Comparison of ENCODE assay signal across 10 cellular contexts in the genomic region with DNA sequence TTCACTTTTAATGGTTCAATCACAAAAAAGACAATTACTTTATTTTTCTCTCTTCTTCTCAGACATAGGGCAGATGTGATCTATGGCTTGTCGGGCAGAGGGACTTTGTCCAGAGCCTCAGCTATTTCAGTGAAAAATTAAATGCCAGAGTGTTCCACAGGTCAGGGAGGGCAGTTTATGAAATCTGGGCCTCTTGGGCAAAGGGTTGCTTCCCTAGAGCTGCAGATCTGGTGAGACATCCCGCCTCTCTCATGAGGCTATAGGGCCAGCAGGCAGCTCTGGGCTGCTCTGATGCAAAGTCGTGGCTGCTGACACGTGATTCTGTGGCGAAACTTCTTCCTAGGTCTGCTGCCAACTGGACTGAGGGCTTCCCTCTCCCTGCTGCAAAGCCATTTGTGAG.
DNase-seq lines count a peak whose midpoint lies in the region; FAIRE-seq and TF ChIP-seq lines count a peak whose summit lies in the region.
"Had no signal": no experiment of that assay in that cellular context is flagged by ENCODE, and none has a peak within 500 bp of the region (broad histone marks: within the 10 kb centered on the region; RNA-seq: fewer than 3 reads in every experiment).

No MANE protein-coding gene starts in this region.

- no peaks in the 10 kb centered on the region for H3K9me3 ChIP-seq in mucosa of rectum (ENCODE audit: control insufficient read depth in 2 of 2, low read length in 2 of 2)

- H3K9ac ChIP-seq in mucosa of rectum (ENCODE audit: low read depth in 1 of 2, low read length in 2 of 2), result peak overlapping the region in 1 of 2 donors; percentile 37

- H3K36me3 ChIP-seq in mucosa of rectum (ENCODE audit: control insufficient read depth in 2 of 2, insufficient read depth in 2 of 2, low read length in 2 of 2), result peaks cover 2 to 6% of the 10 kb centered on the region in 2 donors

- no peaks in the 10 kb centered on the region for H3K27me3 ChIP-seq in mucosa of rectum (ENCODE audit: control insufficient read depth in 2 of 2, insufficient read depth in 2 of 2, low read length in 2 of 2)

- DNase-seq in AG20443 (ENCODE audit: low spot score), result peak; percentile 58
- peak; percentile 90 for DNase-seq in NOMO-1 treated with dmso at 0.1 percent for 144 hours (lab: John Stamatoyannopoulos, UW; ENCODE audit: unreplicated experiment)
- peak; percentile 75 for DNase-seq in epithelial cell of esophagus (ENCODE audit: low read depth)
- no peak for DNase-seq in urothelium cell line (ENCODE audit: low spot score)
- no peak for DNase-seq in NCI-H2227 treated with DMSO at 0.1 percent for 48 hours (lab: John Stamatoyannopoulos, UW)
- no peak for DNase-seq in T-helper 9 cell
- DNase-seq in activated CD4-positive, alpha-beta T cell treated with anti-CD3 and anti-CD28 coated beads for 1 hour, result no peak
- DNase-seq: CD8-positive, alpha-beta memory T cell; NCI-H345 had no signal

- peak overlapping the region; percentile 24 to 28 for H3K27ac ChIP-seq in mucosa of rectum (ENCODE audit: low read depth in 2 of 2, low read length in 2 of 2)

- FAIRE-seq in urothelium cell line (lab: Jason Lieb, UNC), result no peak

- TF ChIP-seq CTCF in epithelial cell of esophagus (IDR thresholded peaks at IDR 0.05; ENCODE audit: insufficient read depth, low read depth, low read length, missing control alignments), result no peak

- H3K4me3 ChIP-seq in epithelial cell of esophagus (ENCODE audit: low read length), result no peak overlapping the region
- H3K4me3 ChIP-seq in mucosa of rectum (ENCODE audit: low read length in 2 of 2), result no peak overlapping the region

- H3K4me1 ChIP-seq in mucosa of rectum (ENCODE audit: control insufficient read depth in 2 of 2, insufficient read depth in 2 of 2, low read length in 2 of 2), result peaks cover 37 to 59% of the 10 kb centered on the region in 2 donors

Comparison
In these comparisons a context has a peak if more than half of its experiments do, and no peak if none do; other contexts are left out.
1. DNase-seq: peak in AG20443 (single experiment), NOMO-1 treated with dmso at 0.1 percent for 144 hours (single experiment) and epithelial cell of esophagus (single experiment); none in urothelium cell line (single experiment), NCI-H2227 treated with DMSO at 0.1 percent for 48 hours (single experiment), T-helper 9 cell (single experiment) and activated CD4-positive, alpha-beta T cell treated with anti-CD3 and anti-CD28 coated beads for 1 hour (single experiment).